ENCODE assay signal across 1 cellular context in the genomic region with DNA sequence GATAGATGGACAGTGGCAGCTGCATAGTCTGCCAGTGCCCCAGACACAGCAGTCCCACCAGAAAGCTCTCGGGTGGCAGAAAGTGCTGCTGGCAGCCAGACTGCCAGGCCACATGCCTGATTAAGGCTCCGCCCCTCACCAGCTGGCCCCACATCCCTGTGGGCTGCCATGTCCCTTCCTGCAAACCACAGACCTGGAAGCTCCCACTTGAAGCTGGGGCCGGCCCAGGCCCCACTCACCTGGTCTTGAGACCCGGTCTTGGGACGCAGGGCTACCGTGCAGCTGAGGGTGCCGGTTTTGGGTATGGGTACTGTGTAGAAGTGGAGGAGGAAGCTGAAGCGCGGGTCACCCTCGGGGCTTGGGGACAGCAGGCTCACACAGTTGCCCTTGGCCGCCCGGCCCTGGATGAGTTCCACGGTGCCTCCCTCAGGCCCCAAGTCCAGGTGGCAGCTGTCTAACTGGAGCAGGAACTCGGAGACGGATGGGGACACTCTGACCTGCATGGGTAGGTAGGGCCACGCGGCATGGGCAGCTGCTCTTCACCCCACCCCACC.
TF ChIP-seq lines count a peak whose summit lies in the region.

No MANE protein-coding gene starts in this region.

TF ChIP-seq in SK-N-SH, 30 proteins besides CTCF, POLR2A, EP300 and RAD21:
- TF ChIP-seq MXI1 (IDR thresholded peaks at IDR 0.05; ENCODE audit: low read depth, low read length), result peak; percentile 81; the same call in 1 of the 2 replicates
- no peak for TF ChIP-seq ELF1 (IDR thresholded peaks at IDR 0.05)
- TF ChIP-seq FOSL2 (IDR thresholded peaks at IDR 0.05; ENCODE audit: borderline replicate concordance, low read depth), result no peak
- TF ChIP-seq YY1 (IDR thresholded peaks at IDR 0.05; ENCODE audit: low read depth), result no peak
- no peak for TF ChIP-seq RFX5 (IDR thresholded peaks at IDR 0.05; ENCODE audit: low read length)
- TF ChIP-seq, protein P1, sequence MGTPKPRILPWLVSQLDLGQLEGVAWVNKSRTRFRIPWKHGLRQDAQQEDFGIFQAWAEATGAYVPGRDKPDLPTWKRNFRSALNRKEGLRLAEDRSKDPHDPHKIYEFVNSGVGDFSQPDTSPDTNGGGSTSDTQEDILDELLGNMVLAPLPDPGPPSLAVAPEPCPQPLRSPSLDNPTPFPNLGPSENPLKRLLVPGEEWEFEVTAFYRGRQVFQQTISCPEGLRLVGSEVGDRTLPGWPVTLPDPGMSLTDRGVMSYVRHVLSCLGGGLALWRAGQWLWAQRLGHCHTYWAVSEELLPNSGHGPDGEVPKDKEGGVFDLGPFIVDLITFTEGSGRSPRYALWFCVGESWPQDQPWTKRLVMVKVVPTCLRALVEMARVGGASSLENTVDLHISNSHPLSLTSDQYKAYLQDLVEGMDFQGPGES (IDR thresholded peaks at IDR 0.05; ENCODE audit: low read depth, low read length), result no peak
- no peak for TF ChIP-seq GABPA (IDR thresholded peaks at IDR 0.05; ENCODE audit: low read depth)
- TF ChIP-seq FOXM1 (IDR thresholded peaks at IDR 0.05; ENCODE audit: low read depth), result no peak
- TF ChIP-seq SMC3 (IDR thresholded peaks at IDR 0.05; ENCODE audit: low read depth, low read length), result no peak
- TF ChIP-seq MAX (IDR thresholded peaks at IDR 0.05; ENCODE audit: low read depth), result no peak
- TF ChIP-seq RCOR1 (IDR thresholded peaks at IDR 0.05; ENCODE audit: low read length), result peak; percentile 19; the same call in 1 of the 2 replicates
- TF ChIP-seq, protein P2, sequence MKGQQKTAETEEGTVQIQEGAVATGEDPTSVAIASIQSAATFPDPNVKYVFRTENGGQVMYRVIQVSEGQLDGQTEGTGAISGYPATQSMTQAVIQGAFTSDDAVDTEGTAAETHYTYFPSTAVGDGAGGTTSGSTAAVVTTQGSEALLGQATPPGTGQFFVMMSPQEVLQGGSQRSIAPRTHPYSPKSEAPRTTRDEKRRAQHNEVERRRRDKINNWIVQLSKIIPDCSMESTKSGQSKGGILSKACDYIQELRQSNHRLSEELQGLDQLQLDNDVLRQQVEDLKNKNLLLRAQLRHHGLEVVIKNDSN (IDR thresholded peaks at IDR 0.05; ENCODE audit: borderline replicate concordance, low read depth), result no peak
- TF ChIP-seq, protein P3, sequence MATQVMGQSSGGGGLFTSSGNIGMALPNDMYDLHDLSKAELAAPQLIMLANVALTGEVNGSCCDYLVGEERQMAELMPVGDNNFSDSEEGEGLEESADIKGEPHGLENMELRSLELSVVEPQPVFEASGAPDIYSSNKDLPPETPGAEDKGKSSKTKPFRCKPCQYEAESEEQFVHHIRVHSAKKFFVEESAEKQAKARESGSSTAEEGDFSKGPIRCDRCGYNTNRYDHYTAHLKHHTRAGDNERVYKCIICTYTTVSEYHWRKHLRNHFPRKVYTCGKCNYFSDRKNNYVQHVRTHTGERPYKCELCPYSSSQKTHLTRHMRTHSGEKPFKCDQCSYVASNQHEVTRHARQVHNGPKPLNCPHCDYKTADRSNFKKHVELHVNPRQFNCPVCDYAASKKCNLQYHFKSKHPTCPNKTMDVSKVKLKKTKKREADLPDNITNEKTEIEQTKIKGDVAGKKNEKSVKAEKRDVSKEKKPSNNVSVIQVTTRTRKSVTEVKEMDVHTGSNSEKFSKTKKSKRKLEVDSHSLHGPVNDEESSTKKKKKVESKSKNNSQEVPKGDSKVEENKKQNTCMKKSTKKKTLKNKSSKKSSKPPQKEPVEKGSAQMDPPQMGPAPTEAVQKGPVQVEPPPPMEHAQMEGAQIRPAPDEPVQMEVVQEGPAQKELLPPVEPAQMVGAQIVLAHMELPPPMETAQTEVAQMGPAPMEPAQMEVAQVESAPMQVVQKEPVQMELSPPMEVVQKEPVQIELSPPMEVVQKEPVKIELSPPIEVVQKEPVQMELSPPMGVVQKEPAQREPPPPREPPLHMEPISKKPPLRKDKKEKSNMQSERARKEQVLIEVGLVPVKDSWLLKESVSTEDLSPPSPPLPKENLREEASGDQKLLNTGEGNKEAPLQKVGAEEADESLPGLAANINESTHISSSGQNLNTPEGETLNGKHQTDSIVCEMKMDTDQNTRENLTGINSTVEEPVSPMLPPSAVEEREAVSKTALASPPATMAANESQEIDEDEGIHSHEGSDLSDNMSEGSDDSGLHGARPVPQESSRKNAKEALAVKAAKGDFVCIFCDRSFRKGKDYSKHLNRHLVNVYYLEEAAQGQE (IDR thresholded peaks at IDR 0.05; ENCODE audit: low read depth, low read length), result no peak
- no peak for TF ChIP-seq RXRA (IDR thresholded peaks at IDR 0.05; ENCODE audit: borderline replicate concordance, low read depth)
